1 cellular context compared by ENCODE assay signal in the genomic region with DNA sequence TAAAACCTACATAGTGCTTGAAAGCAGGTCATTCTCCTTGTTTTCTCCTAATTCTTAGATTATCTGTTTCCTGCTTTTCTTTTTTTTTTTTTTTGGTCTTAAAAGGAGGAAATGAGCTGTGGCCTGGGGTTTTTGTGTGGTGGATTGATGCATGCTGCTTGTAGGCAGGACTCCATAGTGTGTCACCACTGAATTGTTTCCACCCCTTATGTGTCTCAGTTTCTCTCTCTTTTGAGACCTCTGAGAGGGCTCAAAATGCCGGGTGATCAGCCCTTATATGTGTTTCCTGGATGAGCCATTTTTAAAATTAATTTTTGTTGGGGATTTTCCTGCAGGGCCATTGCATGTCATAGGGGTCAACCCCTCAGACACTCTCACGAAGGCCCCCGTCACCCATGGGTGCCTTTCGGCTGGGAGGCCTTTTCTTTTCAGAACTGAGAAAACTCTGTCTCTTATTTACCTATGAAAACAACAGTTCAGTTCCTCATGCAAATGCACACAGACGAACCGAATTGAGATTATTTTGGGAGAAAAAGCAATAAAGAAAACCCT.
TF ChIP-seq lines count a peak whose summit lies in the region.

No MANE protein-coding gene starts in this region.

TF ChIP-seq in GM23338, 12 proteins besides CTCF, POLR2A, EP300 and RAD21 (continued from another document):
- TF ChIP-seq, protein P1, sequence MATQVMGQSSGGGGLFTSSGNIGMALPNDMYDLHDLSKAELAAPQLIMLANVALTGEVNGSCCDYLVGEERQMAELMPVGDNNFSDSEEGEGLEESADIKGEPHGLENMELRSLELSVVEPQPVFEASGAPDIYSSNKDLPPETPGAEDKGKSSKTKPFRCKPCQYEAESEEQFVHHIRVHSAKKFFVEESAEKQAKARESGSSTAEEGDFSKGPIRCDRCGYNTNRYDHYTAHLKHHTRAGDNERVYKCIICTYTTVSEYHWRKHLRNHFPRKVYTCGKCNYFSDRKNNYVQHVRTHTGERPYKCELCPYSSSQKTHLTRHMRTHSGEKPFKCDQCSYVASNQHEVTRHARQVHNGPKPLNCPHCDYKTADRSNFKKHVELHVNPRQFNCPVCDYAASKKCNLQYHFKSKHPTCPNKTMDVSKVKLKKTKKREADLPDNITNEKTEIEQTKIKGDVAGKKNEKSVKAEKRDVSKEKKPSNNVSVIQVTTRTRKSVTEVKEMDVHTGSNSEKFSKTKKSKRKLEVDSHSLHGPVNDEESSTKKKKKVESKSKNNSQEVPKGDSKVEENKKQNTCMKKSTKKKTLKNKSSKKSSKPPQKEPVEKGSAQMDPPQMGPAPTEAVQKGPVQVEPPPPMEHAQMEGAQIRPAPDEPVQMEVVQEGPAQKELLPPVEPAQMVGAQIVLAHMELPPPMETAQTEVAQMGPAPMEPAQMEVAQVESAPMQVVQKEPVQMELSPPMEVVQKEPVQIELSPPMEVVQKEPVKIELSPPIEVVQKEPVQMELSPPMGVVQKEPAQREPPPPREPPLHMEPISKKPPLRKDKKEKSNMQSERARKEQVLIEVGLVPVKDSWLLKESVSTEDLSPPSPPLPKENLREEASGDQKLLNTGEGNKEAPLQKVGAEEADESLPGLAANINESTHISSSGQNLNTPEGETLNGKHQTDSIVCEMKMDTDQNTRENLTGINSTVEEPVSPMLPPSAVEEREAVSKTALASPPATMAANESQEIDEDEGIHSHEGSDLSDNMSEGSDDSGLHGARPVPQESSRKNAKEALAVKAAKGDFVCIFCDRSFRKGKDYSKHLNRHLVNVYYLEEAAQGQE (IDR thresholded peaks at IDR 0.05; ENCODE audit: unreplicated experiment), result no peak
- no peak for TF ChIP-seq ZNF331 (CRISPR knock-in tag; IDR thresholded peaks at IDR 0.05; ENCODE audit: low read depth)
- TF ChIP-seq NANOG (IDR thresholded peaks at IDR 0.05; ENCODE audit: borderline replicate concordance), result no peak
- no peak for TF ChIP-seq ZNF114 (CRISPR knock-in tag; IDR thresholded peaks at IDR 0.05)
- TF ChIP-seq POLR2AphosphoS5 (IDR thresholded peaks at IDR 0.05; ENCODE audit: low read depth), result no peak
- no peak for TF ChIP-seq CREB1 (CRISPR knock-in tag; IDR thresholded peaks at IDR 0.05; ENCODE audit: low read depth)
- no peak for TF ChIP-seq EZH2phosphoT487 (IDR thresholded peaks at IDR 0.05; ENCODE audit: unreplicated experiment)
